Comparison of ENCODE assay signal across 17 cellular contexts in the genomic region with DNA sequence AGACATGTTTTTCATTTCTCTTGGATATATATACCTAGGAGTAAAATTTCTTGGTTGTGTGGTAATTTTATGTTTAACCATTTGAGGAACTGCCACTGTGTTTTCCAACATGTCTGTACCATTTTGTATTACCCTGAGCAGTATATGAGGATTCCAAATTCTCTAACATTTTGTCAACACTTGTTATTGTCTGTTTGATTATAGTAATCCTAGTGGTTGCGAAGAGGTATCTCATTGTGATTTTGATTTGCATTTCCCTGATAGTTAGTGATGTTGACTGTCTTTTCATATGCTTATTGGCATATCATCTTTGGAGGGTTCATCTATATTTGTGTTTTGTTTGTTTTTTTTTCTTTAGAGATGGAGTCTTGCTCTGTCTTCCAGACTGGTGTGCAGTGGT. TPM values are rescaled to one million over a fixed set of nuclear protein-coding genes. Genes with fewer than 3 reads are reported as not detected.
A peak's percentile ranks its signal among the peaks of the same experiment; 100 is the strongest.
DNase-seq lines count a peak whose midpoint lies in the region; ATAC-seq and TF ChIP-seq lines count a peak whose summit lies in the region.
"Had no signal": no experiment of that assay in that cellular context is flagged by ENCODE, and none has a peak within 500 bp of the region (broad histone marks: within the 10 kb centered on the region; RNA-seq: fewer than 3 reads in every experiment).

No MANE protein-coding gene starts in this region.

- POLR2A ChIA-PET in HEK293 (lab: Yijun Ruan, JAX): no interaction called here

- no peak overlapping the region for H3K9ac ChIP-seq in GM23248

- H2AFZ ChIP-seq in osteoblast (ENCODE audit: low read length) (no peak overlapping the region), GM23248 (no peak overlapping the region)

- intact Hi-C loops in dorsolateral prefrontal cortex (cut with DNase I): no loop called here

- no peaks in the 10 kb centered on the region for H3K9me2 ChIP-seq in GM23248 (ENCODE audit: insufficient read depth)

- H4K20me1 ChIP-seq in osteoblast (ENCODE audit: insufficient read depth, low read length) (no peaks in the 10 kb centered on the region), GM23248 (ENCODE audit: insufficient read depth) (no peaks in the 10 kb centered on the region)

- no peak for ATAC-seq in RWPE2 (ENCODE audit: low read depth)

- H3K27ac ChIP-seq in HEK293 (ENCODE audit: extremely low read depth, low read depth, low read length) (no peak overlapping the region), RWPE2 (ENCODE audit: poor library complexity, severe bottlenecking) (peak overlapping the region; percentile 97), brain microvascular endothelial cell (peak overlapping the region; percentile 46), osteoblast (ENCODE audit: low read depth, low read length) (peak overlapping the region; percentile 91), dorsolateral prefrontal cortex (peak overlapping the region in 21 of 59 donors; percentile 0 to 91 (median 65)), GM23248 (no peak overlapping the region)
- H3K27ac ChIP-seq: HL-60 had no signal

- in situ Hi-C loops in brain microvascular endothelial cell (cut with HindIII; ENCODE audit: low pct_ligation_motif_present, low sequenced_read_pairs) (no loop called here), GM23248 (cut with MboI) (no loop called here)

- H3K9me3 ChIP-seq in HEK293 (ENCODE audit: control insufficient read depth, insufficient read depth, low read depth, low read length) (peaks cover 2% of the 10 kb centered on the region), RWPE2 (ENCODE audit: severe bottlenecking) (no peaks in the 10 kb centered on the region), osteoblast (ENCODE audit: low read depth, low read length) (no peaks in the 10 kb centered on the region), GM23248 (ENCODE audit: low read depth) (no peaks in the 10 kb centered on the region)
- H3K9me3 ChIP-seq: Caco-2, HAP-1 had no signal

- H3K79me2 ChIP-seq in osteoblast (ENCODE audit: insufficient read depth, low read length): peaks cover 78% of the 10 kb centered on the region
- H3K79me2 ChIP-seq in GM23248 (ENCODE audit: insufficient read depth): peaks cover 78% of the 10 kb centered on the region

- peaks cover 38% of the 10 kb centered on the region for H3F3A ChIP-seq in GM23248 (ENCODE audit: insufficient read depth)

- 100% methylated on average over 1 of the region's 1 CpG for WGBS in GM23248 (ENCODE audit: low coverage in 1 of 2, low lambda C conversion rate in 2 of 2, missing lambda C conversion rate in 2 of 2), 2 experiments

- H3K4me3 ChIP-seq in HEK293 (ENCODE audit: low read depth, low read length) (no peak overlapping the region), RWPE2 (ENCODE audit: severe bottlenecking) (no peak overlapping the region), brain microvascular endothelial cell (ENCODE audit: low read depth, low read length) (no peak overlapping the region), osteoblast (ENCODE audit: insufficient read depth, low read length) (no peak overlapping the region), dorsolateral prefrontal cortex (no peak overlapping the region), GM23248 (no peak overlapping the region)
- H3K4me3 ChIP-seq: HAP-1 had no signal

- H3K4me1 ChIP-seq in HEK293 (ENCODE audit: control insufficient read depth, insufficient read depth, low read length) (peaks cover 13% of the 10 kb centered on the region), RWPE2 (ENCODE audit: insufficient read depth, poor library complexity, severe bottlenecking) (peaks cover 14% of the 10 kb centered on the region), osteoblast (ENCODE audit: insufficient read depth, low read length) (peaks cover 29% of the 10 kb centered on the region), GM23248 (ENCODE audit: insufficient read depth) (peaks cover 38% of the 10 kb centered on the region)

- CTCF ChIA-PET in HEK293 (lab: Yijun Ruan, JAX): interaction anchor here (2.1 kb wide), 1 partner anchor 71 kb away, joined by 7 read pairs; no protein-coding TSS in a partner anchor

- H3K27me3 ChIP-seq in RWPE2 (ENCODE audit: insufficient read depth, poor library complexity, severe bottlenecking) (no peaks in the 10 kb centered on the region), brain microvascular endothelial cell (replicated peaks) (no peaks in the 10 kb centered on the region), osteoblast (ENCODE audit: insufficient read depth, low read length) (no peaks in the 10 kb centered on the region), dorsolateral prefrontal cortex (no peaks in the 10 kb centered on the region), GM23248 (replicated peaks; ENCODE audit: insufficient read depth) (no peaks in the 10 kb centered on the region)

- TF ChIP-seq CTCF in HEK293 (tag by site-specific recombination; IDR thresholded peaks at IDR 0.05) (no peak), RWPE2 (IDR thresholded peaks at IDR 0.05; ENCODE audit: poor library complexity, severe bottlenecking) (no peak), brain microvascular endothelial cell (IDR thresholded peaks at IDR 0.05; ENCODE audit: low read depth, low read length, missing control alignments) (no peak), osteoblast (IDR thresholded peaks at IDR 0.05; ENCODE audit: extremely low read depth, low read depth, low read length) (no peak), dorsolateral prefrontal cortex (IDR thresholded peaks at IDR 0.05 in 54 of 56, conservative IDR thresholded peaks at IDR 0.05 in 2 of 56; ENCODE audit: low read depth in 1 of 56, partially characterized antibody in 56 of 56) (no peak)

- H3K4me2 ChIP-seq in osteoblast (ENCODE audit: insufficient read depth, low read length) (no peak overlapping the region), GM23248 (ENCODE audit: unreplicated experiment) (no peak overlapping the region)

- H3K36me3 ChIP-seq in HEK293 (ENCODE audit: control insufficient read depth in 2 of 2, insufficient read depth in 1 of 2, low read length in 2 of 2): peaks cover 0 to 26% of the 10 kb centered on the region in 2 experiments; a peak in 2 of 3 replicates
- no peaks in the 10 kb centered on the region for H3K36me3 ChIP-seq in RWPE2 (ENCODE audit: low read depth)
- H3K36me3 ChIP-seq in brain microvascular endothelial cell (replicated peaks): peaks cover 5% of the 10 kb centered on the region
- peaks cover 5% of the 10 kb centered on the region for H3K36me3 ChIP-seq in osteoblast (ENCODE audit: insufficient read depth, low read length)
- 0 out of 2 replicates have a peak, but pooled peaks cover 6% of the 10 kb centered on the region for H3K36me3 ChIP-seq in GM23248 (ENCODE audit: low read depth)
- H3K36me3 ChIP-seq: HAP-1 had no signal

- DNase-seq in RWPE2 (ENCODE audit: low spot score): no peak
- DNase-seq in brain microvascular endothelial cell: no peak
- DNase-seq in osteoblast (ENCODE audit: insufficient read length, low spot score, missing footprints): no peak
- DNase-seq in dorsolateral prefrontal cortex: no peak
- DNase-seq in COLO829 (ENCODE audit: low spot score): no peak
- DNase-seq in GM23248: no peak
- DNase-seq: Caco-2, DMS153, GF-D8, NCI-H1105, NCI-H2081, NCI-H446 treated with DMSO at 0.1 percent for 48 hours, OCI-M1, SIG-M5 had no signal

TF ChIP-seq in HEK293, 187 proteins besides CTCF, POLR2A, EP300 and RAD21:
- TF ChIP-seq, protein P1, sequence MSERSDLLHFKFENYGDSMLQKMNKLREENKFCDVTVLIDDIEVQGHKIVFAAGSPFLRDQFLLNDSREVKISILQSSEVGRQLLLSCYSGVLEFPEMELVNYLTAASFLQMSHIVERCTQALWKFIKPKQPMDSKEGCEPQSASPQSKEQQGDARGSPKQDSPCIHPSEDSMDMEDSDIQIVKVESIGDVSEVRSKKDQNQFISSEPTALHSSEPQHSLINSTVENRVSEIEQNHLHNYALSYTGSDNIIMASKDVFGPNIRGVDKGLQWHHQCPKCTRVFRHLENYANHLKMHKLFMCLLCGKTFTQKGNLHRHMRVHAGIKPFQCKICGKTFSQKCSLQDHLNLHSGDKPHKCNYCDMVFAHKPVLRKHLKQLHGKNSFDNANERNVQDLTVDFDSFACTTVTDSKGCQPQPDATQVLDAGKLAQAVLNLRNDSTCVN (tag by site-specific recombination; optimal IDR thresholded peaks at IDR 0.05): peak; percentile 10
- TF ChIP-seq, protein P2, sequence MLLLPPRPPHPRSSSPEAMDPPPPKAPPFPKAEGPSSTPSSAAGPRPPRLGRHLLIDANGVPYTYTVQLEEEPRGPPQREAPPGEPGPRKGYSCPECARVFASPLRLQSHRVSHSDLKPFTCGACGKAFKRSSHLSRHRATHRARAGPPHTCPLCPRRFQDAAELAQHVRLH (tag by site-specific recombination; IDR thresholded peaks at IDR 0.05): no peak
- TF ChIP-seq ZNF555 (tag by site-specific recombination; conservative IDR thresholded peaks at IDR 0.05): no peak

RNA-seq across cellular contexts. Expression of a gene that starts 21.4 kb away (rescaled TPM):
- 25.0 and 29.8 TPM in 2 replicates for total RNA-seq in osteoblast
- 10 to 100 TPM; 15.6 to 45.4 (median 24.2) TPM for total RNA-seq in dorsolateral prefrontal cortex
- 18.0 and 19.0 TPM in 2 replicates for total RNA-seq in GM23248 (2014; rRNA removed; shearing (Covaris generic))
- 10.9 and 12.1 TPM in 2 replicates for polyA plus RNA-seq in GM23248 (2016; fragmentation: Nextera tagmentation; extraction: Ambion mirVana)

Comparison
In these comparisons a context has a peak if more than half of its experiments do, and no peak if none do; other contexts are left out.
1. H3K27ac ChIP-seq: peak in RWPE2 (single experiment), brain microvascular endothelial cell (single experiment) and osteoblast (single experiment); none in HEK293 (single experiment) and GM23248 (single experiment).